Comparison of ENCODE assay signal across 1 cellular context in the genomic region with DNA sequence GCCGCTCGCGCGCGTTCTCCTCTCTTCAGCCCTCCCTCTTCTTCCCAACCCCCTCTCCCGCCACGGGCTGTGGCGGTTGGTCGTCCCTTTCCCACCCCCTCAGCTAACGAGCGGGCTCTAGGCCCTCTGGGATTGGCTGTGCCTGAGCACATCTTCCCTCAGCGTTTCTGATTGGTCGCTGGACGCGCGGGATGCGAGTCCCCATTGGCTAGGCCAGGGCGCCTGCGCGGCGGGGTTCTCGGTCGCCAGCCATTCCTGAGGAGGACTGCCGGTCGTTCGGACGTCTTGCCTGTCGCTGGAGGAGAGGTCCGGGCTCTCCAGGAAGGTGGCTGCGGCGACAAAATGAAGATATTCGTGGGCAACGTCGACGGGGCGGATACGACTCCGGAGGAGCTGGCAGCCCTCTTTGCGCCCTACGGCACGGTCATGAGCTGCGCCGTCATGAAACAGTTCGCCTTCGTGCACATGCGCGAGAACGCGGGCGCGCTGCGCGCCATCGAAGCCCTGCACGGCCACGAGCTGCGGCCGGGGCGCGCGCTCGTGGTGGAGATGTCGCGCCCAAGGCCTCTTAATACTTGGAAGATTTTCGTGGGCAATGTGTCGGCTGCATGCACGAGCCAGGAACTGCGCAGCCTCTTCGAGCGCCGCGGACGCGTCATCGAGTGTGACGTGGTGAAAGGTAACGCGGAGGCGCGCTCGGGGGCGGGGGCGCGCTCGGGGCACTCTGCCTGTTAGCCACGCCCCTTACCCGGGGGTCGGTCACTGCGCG.
TF ChIP-seq lines count a peak whose summit lies in the region.

A gene with protein sequence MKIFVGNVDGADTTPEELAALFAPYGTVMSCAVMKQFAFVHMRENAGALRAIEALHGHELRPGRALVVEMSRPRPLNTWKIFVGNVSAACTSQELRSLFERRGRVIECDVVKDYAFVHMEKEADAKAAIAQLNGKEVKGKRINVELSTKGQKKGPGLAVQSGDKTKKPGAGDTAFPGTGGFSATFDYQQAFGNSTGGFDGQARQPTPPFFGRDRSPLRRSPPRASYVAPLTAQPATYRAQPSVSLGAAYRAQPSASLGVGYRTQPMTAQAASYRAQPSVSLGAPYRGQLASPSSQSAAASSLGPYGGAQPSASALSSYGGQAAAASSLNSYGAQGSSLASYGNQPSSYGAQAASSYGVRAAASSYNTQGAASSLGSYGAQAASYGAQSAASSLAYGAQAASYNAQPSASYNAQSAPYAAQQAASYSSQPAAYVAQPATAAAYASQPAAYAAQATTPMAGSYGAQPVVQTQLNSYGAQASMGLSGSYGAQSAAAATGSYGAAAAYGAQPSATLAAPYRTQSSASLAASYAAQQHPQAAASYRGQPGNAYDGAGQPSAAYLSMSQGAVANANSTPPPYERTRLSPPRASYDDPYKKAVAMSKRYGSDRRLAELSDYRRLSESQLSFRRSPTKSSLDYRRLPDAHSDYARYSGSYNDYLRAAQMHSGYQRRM (plus strand): TSS at position 252 of the 769 bp plus-strand sequence. CDS start 91 bp downstream, at position 343.

TF ChIP-seq in A549, 52 proteins besides CTCF, POLR2A, EP300 and RAD21 (continued from another document):
- TF ChIP-seq, protein P1, sequence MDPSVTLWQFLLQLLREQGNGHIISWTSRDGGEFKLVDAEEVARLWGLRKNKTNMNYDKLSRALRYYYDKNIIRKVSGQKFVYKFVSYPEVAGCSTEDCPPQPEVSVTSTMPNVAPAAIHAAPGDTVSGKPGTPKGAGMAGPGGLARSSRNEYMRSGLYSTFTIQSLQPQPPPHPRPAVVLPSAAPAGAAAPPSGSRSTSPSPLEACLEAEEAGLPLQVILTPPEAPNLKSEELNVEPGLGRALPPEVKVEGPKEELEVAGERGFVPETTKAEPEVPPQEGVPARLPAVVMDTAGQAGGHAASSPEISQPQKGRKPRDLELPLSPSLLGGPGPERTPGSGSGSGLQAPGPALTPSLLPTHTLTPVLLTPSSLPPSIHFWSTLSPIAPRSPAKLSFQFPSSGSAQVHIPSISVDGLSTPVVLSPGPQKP (IDR thresholded peaks at IDR 0.05; ENCODE audit: low read depth, low read length) = no peak
- TF ChIP-seq MYC (IDR thresholded peaks at IDR 0.05; ENCODE audit: borderline replicate concordance, low read length) (peak; percentile 44), PHF8 (IDR thresholded peaks at IDR 0.05; ENCODE audit: borderline replicate concordance, low read depth) (peak; percentile 95; the same call in 1 of the 2 replicates), JUN (IDR thresholded peaks at IDR 0.05) (peak; percentile 94 to 97), ZFP36 (IDR thresholded peaks at IDR 0.05; ENCODE audit: borderline replicate concordance, partially characterized antibody) (no peak), HEYL (CRISPR knock-in tag; IDR thresholded peaks at IDR 0.05) (peak; percentile 67; the same call in 1 of the 2 replicates), ZNF302 (CRISPR knock-in tag; IDR thresholded peaks at IDR 0.05) (no peak), HOXB5 (CRISPR knock-in tag; IDR thresholded peaks at IDR 0.05) (0 out of 2 replicates have a peak, but pooled peaks have one; percentile 52), FOXS1 (CRISPR knock-in tag; IDR thresholded peaks at IDR 0.05) (0 out of 2 replicates have a peak, but pooled peaks have one; percentile 33), CHD2 (IDR thresholded peaks at IDR 0.05; ENCODE audit: low read length, partially characterized antibody) (no peak), HOXB13 (CRISPR knock-in tag; IDR thresholded peaks at IDR 0.05; ENCODE audit: low read depth) (peak; percentile 83), KDM5A (IDR thresholded peaks at IDR 0.05) (peak; percentile 56), RFX5 (IDR thresholded peaks at IDR 0.05) (0 out of 2 replicates have a peak, but pooled peaks have one; percentile 15)
- TF ChIP-seq, protein P2, sequence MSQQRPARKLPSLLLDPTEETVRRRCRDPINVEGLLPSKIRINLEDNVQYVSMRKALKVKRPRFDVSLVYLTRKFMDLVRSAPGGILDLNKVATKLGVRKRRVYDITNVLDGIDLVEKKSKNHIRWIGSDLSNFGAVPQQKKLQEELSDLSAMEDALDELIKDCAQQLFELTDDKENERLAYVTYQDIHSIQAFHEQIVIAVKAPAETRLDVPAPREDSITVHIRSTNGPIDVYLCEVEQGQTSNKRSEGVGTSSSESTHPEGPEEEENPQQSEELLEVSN (IDR thresholded peaks at IDR 0.05; ENCODE audit: borderline replicate concordance, low read depth) = peak; percentile 72
- TF ChIP-seq, protein P3, sequence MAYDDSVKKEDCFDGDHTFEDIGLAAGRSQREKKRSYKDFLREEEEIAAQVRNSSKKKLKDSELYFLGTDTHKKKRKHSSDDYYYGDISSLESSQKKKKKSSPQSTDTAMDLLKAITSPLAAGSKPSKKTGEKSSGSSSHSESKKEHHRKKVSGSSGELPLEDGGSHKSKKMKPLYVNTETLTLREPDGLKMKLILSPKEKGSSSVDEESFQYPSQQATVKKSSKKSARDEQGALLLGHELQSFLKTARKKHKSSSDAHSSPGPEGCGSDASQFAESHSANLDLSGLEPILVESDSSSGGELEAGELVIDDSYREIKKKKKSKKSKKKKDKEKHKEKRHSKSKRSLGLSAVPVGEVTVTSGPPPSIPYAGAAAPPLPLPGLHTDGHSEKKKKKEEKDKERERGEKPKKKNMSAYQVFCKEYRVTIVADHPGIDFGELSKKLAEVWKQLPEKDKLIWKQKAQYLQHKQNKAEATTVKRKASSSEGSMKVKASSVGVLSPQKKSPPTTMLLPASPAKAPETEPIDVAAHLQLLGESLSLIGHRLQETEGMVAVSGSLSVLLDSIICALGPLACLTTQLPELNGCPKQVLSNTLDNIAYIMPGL (CRISPR knock-in tag; IDR thresholded peaks at IDR 0.05; ENCODE audit: borderline replicate concordance) = peak; percentile 29; the same call in 1 of the 2 replicates
TF ChIP-seq in A549: peak in this region for 16.
